1 cellular context compared by ENCODE assay signal in the genomic region with DNA sequence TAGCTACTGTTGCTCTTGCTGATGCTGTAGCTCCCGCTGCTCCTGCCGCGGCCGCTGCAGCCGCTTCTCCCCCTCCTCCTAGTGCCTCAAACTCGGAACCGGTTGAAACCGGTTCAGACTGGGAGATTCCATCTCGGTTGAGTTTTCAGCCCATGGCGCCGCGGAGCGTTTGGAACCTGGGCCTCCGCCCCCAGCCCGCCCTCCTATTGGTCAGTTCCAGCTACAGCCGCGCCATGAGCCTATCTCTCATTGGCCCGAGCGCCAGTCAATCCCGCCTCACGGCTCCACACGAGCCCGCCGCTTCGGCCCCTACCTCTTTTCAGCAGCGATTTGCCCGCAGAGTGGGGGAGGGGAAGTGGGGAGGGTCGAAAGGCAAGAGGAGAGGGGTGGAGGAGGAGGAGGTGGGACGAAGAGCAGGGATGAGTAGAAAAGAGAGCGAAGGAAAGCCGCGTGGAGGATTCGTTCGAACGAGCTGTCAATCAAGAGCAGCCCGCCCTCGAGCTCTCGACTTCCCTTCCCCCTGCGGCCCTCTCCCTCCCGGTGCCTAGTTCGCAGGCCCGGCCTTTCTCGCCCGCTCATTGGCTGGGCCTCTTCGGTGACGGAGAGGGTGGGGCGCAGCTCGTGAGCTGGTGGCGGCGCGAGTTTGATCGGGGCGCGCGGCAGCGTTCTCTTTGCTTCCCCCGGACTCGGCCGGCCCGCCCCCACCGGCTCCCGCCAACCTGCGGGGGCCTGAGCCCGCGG.
TF ChIP-seq lines count a peak whose summit lies in the region.

A gene with protein sequence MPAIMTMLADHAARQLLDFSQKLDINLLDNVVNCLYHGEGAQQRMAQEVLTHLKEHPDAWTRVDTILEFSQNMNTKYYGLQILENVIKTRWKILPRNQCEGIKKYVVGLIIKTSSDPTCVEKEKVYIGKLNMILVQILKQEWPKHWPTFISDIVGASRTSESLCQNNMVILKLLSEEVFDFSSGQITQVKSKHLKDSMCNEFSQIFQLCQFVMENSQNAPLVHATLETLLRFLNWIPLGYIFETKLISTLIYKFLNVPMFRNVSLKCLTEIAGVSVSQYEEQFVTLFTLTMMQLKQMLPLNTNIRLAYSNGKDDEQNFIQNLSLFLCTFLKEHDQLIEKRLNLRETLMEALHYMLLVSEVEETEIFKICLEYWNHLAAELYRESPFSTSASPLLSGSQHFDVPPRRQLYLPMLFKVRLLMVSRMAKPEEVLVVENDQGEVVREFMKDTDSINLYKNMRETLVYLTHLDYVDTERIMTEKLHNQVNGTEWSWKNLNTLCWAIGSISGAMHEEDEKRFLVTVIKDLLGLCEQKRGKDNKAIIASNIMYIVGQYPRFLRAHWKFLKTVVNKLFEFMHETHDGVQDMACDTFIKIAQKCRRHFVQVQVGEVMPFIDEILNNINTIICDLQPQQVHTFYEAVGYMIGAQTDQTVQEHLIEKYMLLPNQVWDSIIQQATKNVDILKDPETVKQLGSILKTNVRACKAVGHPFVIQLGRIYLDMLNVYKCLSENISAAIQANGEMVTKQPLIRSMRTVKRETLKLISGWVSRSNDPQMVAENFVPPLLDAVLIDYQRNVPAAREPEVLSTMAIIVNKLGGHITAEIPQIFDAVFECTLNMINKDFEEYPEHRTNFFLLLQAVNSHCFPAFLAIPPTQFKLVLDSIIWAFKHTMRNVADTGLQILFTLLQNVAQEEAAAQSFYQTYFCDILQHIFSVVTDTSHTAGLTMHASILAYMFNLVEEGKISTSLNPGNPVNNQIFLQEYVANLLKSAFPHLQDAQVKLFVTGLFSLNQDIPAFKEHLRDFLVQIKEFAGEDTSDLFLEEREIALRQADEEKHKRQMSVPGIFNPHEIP (N-terminal part only) (minus strand): TSS at position 178 of the 741 bp plus-strand sequence. CDS start 4,459 bp downstream, outside the sequence.

TF ChIP-seq in HepG2, 621 proteins besides CTCF, POLR2A, EP300 and RAD21 (continued from another document and continues in another):
- TF ChIP-seq, protein P1, sequence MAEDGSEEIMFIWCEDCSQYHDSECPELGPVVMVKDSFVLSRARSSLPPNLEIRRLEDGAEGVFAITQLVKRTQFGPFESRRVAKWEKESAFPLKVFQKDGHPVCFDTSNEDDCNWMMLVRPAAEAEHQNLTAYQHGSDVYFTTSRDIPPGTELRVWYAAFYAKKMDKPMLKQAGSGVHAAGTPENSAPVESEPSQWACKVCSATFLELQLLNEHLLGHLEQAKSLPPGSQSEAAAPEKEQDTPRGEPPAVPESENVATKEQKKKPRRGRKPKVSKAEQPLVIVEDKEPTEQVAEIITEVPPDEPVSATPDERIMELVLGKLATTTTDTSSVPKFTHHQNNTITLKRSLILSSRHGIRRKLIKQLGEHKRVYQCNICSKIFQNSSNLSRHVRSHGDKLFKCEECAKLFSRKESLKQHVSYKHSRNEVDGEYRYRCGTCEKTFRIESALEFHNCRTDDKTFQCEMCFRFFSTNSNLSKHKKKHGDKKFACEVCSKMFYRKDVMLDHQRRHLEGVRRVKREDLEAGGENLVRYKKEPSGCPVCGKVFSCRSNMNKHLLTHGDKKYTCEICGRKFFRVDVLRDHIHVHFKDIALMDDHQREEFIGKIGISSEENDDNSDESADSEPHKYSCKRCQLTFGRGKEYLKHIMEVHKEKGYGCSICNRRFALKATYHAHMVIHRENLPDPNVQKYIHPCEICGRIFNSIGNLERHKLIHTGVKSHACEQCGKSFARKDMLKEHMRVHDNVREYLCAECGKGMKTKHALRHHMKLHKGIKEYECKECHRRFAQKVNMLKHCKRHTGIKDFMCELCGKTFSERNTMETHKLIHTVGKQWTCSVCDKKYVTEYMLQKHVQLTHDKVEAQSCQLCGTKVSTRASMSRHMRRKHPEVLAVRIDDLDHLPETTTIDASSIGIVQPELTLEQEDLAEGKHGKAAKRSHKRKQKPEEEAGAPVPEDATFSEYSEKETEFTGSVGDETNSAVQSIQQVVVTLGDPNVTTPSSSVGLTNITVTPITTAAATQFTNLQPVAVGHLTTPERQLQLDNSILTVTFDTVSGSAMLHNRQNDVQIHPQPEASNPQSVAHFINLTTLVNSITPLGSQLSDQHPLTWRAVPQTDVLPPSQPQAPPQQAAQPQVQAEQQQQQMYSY (CRISPR knock-in tag; IDR thresholded peaks at IDR 0.05), result peak; percentile 92
- TF ChIP-seq ZNF431 (CRISPR knock-in tag; IDR thresholded peaks at IDR 0.05; ENCODE audit: borderline replicate concordance, low read depth), result peak; percentile 62; the same call in 1 of the 2 replicates
- TF ChIP-seq ZNF678 (CRISPR knock-in tag; IDR thresholded peaks at IDR 0.05), result no peak
- TF ChIP-seq ZNF558 (CRISPR knock-in tag; IDR thresholded peaks at IDR 0.05; ENCODE audit: borderline replicate concordance), result 0 out of 2 replicates have a peak, but pooled peaks have one; percentile 48
- TF ChIP-seq, protein P2, sequence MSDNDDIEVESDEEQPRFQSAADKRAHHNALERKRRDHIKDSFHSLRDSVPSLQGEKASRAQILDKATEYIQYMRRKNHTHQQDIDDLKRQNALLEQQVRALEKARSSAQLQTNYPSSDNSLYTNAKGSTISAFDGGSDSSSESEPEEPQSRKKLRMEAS (IDR thresholded peaks at IDR 0.05), result peak; percentile 81
- TF ChIP-seq, protein P3, sequence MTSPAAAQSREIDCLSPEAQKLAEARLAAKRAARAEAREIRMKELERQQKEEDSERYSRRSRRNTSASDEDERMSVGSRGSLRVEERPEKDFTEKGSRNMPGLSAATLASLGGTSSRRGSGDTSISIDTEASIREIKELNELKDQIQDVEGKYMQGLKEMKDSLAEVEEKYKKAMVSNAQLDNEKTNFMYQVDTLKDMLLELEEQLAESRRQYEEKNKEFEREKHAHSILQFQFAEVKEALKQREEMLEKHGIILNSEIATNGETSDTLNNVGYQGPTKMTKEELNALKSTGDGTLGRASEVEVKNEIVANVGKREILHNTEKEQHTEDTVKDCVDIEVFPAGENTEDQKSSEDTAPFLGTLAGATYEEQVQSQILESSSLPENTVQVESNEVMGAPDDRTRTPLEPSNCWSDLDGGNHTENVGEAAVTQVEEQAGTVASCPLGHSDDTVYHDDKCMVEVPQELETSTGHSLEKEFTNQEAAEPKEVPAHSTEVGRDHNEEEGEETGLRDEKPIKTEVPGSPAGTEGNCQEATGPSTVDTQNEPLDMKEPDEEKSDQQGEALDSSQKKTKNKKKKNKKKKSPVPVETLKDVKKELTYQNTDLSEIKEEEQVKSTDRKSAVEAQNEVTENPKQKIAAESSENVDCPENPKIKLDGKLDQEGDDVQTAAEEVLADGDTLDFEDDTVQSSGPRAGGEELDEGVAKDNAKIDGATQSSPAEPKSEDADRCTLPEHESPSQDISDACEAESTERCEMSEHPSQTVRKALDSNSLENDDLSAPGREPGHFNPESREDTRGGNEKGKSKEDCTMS (CRISPR knock-in tag; conservative IDR thresholded peaks at IDR 0.05), result no peak
- TF ChIP-seq ZFAT (CRISPR knock-in tag; conservative IDR thresholded peaks at IDR 0.05), result no peak
- peak; percentile 57 for TF ChIP-seq KDM2A (CRISPR knock-in tag; IDR thresholded peaks at IDR 0.05; ENCODE audit: borderline replicate concordance, low read depth)
- no peak for TF ChIP-seq ZNF83 (CRISPR knock-in tag; IDR thresholded peaks at IDR 0.05; ENCODE audit: borderline replicate concordance)
- TF ChIP-seq KMT2A (CRISPR knock-in tag; IDR thresholded peaks at IDR 0.05), result peak; percentile 65
- TF ChIP-seq STAG1 (CRISPR knock-in tag; IDR thresholded peaks at IDR 0.05), result 0 out of 2 replicates have a peak, but pooled peaks have one; percentile 5
- TF ChIP-seq ZNF331 (CRISPR knock-in tag; IDR thresholded peaks at IDR 0.05), result peak; percentile 51
- TF ChIP-seq, protein P4, sequence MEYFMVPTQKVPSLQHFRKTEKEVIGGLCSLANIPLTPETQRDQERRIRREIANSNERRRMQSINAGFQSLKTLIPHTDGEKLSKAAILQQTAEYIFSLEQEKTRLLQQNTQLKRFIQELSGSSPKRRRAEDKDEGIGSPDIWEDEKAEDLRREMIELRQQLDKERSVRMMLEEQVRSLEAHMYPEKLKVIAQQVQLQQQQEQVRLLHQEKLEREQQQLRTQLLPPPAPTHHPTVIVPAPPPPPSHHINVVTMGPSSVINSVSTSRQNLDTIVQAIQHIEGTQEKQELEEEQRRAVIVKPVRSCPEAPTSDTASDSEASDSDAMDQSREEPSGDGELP (IDR thresholded peaks at IDR 0.05; ENCODE audit: borderline replicate concordance, low read depth), result peak; percentile 37; the same call in 1 of the 2 replicates
- peak; percentile 81 for TF ChIP-seq MED8 (CRISPR knock-in tag; IDR thresholded peaks at IDR 0.05; ENCODE audit: insufficient replicate concordance)
- TF ChIP-seq, protein P5, sequence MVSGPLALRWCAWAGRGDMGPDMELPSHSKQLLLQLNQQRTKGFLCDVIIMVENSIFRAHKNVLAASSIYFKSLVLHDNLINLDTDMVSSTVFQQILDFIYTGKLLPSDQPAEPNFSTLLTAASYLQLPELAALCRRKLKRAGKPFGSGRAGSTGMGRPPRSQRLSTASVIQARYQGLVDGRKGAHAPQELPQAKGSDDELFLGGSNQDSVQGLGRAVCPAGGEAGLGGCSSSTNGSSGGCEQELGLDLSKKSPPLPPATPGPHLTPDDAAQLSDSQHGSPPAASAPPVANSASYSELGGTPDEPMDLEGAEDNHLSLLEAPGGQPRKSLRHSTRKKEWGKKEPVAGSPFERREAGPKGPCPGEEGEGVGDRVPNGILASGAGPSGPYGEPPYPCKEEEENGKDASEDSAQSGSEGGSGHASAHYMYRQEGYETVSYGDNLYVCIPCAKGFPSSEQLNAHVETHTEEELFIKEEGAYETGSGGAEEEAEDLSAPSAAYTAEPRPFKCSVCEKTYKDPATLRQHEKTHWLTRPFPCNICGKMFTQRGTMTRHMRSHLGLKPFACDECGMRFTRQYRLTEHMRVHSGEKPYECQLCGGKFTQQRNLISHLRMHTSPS (CRISPR knock-in tag; IDR thresholded peaks at IDR 0.05; ENCODE audit: low read depth), result 0 out of 2 replicates have a peak, but pooled peaks have one; percentile 6
- peak; percentile 68; the same call in 1 of the 2 replicates for TF ChIP-seq GATA4 (IDR thresholded peaks at IDR 0.05; ENCODE audit: borderline replicate concordance, low read depth)
- peak; percentile 90 for TF ChIP-seq TARDBP (CRISPR knock-in tag; IDR thresholded peaks at IDR 0.05)
- TF ChIP-seq TBX2 (CRISPR knock-in tag; IDR thresholded peaks at IDR 0.05; ENCODE audit: borderline replicate concordance), result peak; percentile 73
- TF ChIP-seq MAFF (IDR thresholded peaks at IDR 0.05; ENCODE audit: low read depth, low read length), result no peak
- TF ChIP-seq RFXAP (CRISPR knock-in tag; IDR thresholded peaks at IDR 0.05; ENCODE audit: borderline replicate concordance), result peak; percentile 78; the same call in 1 of the 2 replicates
- TF ChIP-seq SETDB1 (CRISPR knock-in tag; IDR thresholded peaks at IDR 0.05; ENCODE audit: borderline replicate concordance), result no peak
- TF ChIP-seq, protein P6, sequence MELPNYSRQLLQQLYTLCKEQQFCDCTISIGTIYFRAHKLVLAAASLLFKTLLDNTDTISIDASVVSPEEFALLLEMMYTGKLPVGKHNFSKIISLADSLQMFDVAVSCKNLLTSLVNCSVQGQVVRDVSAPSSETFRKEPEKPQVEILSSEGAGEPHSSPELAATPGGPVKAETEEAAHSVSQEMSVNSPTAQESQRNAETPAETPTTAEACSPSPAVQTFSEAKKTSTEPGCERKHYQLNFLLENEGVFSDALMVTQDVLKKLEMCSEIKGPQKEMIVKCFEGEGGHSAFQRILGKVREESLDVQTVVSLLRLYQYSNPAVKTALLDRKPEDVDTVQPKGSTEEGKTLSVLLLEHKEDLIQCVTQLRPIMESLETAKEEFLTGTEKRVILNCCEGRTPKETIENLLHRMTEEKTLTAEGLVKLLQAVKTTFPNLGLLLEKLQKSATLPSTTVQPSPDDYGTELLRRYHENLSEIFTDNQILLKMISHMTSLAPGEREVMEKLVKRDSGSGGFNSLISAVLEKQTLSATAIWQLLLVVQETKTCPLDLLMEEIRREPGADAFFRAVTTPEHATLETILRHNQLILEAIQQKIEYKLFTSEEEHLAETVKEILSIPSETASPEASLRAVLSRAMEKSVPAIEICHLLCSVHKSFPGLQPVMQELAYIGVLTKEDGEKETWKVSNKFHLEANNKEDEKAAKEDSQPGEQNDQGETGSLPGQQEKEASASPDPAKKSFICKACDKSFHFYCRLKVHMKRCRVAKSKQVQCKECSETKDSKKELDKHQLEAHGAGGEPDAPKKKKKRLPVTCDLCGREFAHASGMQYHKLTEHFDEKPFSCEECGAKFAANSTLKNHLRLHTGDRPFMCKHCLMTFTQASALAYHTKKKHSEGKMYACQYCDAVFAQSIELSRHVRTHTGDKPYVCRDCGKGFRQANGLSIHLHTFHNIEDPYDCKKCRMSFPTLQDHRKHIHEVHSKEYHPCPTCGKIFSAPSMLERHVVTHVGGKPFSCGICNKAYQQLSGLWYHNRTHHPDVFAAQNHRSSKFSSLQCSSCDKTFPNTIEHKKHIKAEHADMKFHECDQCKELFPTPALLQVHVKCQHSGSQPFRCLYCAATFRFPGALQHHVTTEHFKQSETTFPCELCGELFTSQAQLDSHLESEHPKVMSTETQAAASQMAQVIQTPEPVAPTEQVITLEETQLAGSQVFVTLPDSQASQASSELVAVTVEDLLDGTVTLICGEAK (IDR thresholded peaks at IDR 0.05), result no peak
- TF ChIP-seq, protein P6 (CRISPR knock-in tag; IDR thresholded peaks at IDR 0.05), result no peak; the same call in none of the 2 replicates
